Comparison of ENCODE assay signal across 14 cellular contexts in the genomic region with DNA sequence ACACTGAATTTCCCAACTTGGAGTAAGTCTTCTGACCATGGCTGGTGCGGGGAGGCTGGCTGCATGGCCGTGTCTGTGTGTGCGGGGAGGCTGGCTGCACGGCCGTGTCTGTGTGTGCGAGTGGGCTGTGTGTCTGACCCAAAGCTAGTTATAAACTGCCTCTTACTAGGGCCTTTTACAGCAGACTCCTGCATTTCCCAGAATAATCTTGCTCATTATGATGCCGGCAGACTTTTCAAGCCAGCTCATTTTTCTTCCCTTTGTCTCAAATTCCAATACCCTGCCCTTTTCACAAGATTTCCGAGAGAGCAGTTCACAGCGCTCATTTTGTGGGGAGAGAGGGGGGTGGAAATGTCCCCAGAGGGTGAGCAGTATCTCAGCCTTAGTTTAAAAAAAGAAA.
"Had no signal": no experiment of that assay in that cellular context is flagged by ENCODE, and none has a peak within 500 bp of the region (broad histone marks: within the 10 kb centered on the region; RNA-seq: fewer than 3 reads in every experiment).

No MANE protein-coding gene starts in this region.

- H3K27ac ChIP-seq: heart left ventricle, neutrophil, psoas muscle, uterus had no signal

- H3K4me3 Mint-ChIP-seq: activated naive CD8-positive, alpha-beta T cell; stimulated activated naive CD8-positive, alpha-beta T cell treated with anti-CD3 and anti-CD28 coated beads, Interleukin-15, amount 100 ng/mL, for 72 hours had no signal

- H3K27me3 Mint-ChIP-seq: stimulated activated naive CD8-positive, alpha-beta T cell treated with anti-CD3 and anti-CD28 coated beads, Interleukin-15, amount 100 ng/mL, for 72 hours had no signal

- H3K9me3 ChIP-seq: heart left ventricle, neutrophil, psoas muscle, uterus had no signal

- H3K4me3 ChIP-seq: heart left ventricle, psoas muscle, uterus had no signal

- H3K27ac Mint-ChIP-seq: activated naive CD8-positive, alpha-beta T cell; stimulated activated naive CD8-positive, alpha-beta T cell treated with anti-CD3 and anti-CD28 coated beads, Interleukin-15, amount 100 ng/mL, for 72 hours had no signal

- H3K36me3 Mint-ChIP-seq: activated naive CD8-positive, alpha-beta T cell had no signal

- H3K4me1 ChIP-seq: heart left ventricle, psoas muscle, uterus had no signal

- H3K36me3 ChIP-seq: heart left ventricle, neutrophil, uterus had no signal

- H3K9me3 Mint-ChIP-seq: stimulated activated naive CD8-positive, alpha-beta T cell treated with anti-CD3 and anti-CD28 coated beads, Interleukin-15, amount 100 ng/mL, for 72 hours had no signal

- H3K4me1 Mint-ChIP-seq: stimulated activated naive CD8-positive, alpha-beta T cell treated with anti-CD3 and anti-CD28 coated beads, Interleukin-15, amount 100 ng/mL, for 72 hours had no signal

- H3K27me3 ChIP-seq: heart left ventricle, neutrophil, uterus had no signal

- DNase-seq: activated CD4-positive, alpha-beta T cell treated with anti-CD3 and anti-CD28 coated beads, Interleukin-2, amount 50 U/mL, for 1 hour; activated CD4-positive, CD25-positive, alpha-beta regulatory T cell; activated effector memory CD4-positive, alpha-beta T cell treated with Interleukin-2 at 50 U/mL for 16 hours; activated T-cell treated with anti-CD3 and anti-CD28 coated beads, Interleukin-2, amount 50 U/mL, for 1 hour; foreskin melanocyte; heart left ventricle; mesendoderm; psoas muscle; stimulated activated CD4-positive, alpha-beta T cell treated with anti-CD3 and anti-CD28 coated beads, Interleukin-4, amount 100 ng/mL, for 24 hours; stimulated activated naive CD8-positive, alpha-beta T cell treated with anti-CD3 and anti-CD28 coated beads, Interleukin-15, amount 100 ng/mL, for 72 hours; T-helper 2 cell; uterus had no signal
